In the genomic region with DNA sequence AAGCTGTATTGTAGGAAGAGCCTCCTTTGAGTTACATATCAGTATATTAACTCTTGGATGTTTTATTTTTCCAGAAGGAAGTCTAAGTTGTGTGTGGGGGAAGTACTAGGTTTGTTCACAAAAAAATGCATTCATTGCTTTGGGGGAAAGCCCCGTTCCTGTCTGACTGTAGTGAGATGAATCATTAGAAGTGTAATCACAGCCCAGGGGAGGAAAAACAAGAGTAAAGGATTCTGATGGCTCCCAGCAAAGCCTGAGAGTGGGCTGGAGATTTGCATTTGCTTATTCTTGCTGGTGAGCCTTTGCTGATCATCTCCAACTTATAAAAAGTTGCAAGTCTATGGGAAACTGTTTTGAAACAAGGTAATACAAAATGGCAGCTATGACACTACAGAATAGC, we compare ENCODE assay signal across 12 cellular contexts.
DNase-seq lines count a peak whose midpoint lies in the region; ATAC-seq, FAIRE-seq and TF ChIP-seq lines count a peak whose summit lies in the region.
"Had no signal": no experiment of that assay in that cellular context is flagged by ENCODE, and none has a peak within 500 bp of the region (broad histone marks: within the 10 kb centered on the region; RNA-seq: fewer than 3 reads in every experiment).

No MANE protein-coding gene starts in this region.

- no peak overlapping the region for H2BK15ac ChIP-seq in neuronal stem cell (ENCODE audit: low read length)

- H4K8ac ChIP-seq in neuronal stem cell (ENCODE audit: low read depth, low read length): no peak overlapping the region

- DNase-seq in GM12891 (ENCODE audit: insufficient read length, low spot score): no peak
- peak in 1 of 2 donors; percentile 45 for DNase-seq in activated naive CD4-positive, alpha-beta T cell treated with anti-CD3 and anti-CD28 coated beads, Interleukin-2, amount 50 U/mL, for 72 hours (ENCODE audit: low spot score in 2 of 2)
- no peak for DNase-seq in neuronal stem cell (ENCODE audit: low spot score)
- DNase-seq in HepG2 (ENCODE audit: low spot score): no peak
- no peak for DNase-seq in effector CD4-positive, alpha-beta T cell
- DNase-seq: COR-L47, HCEC 1CT, islet precursor cell, uterus had no signal

- H4K20me1 ChIP-seq in HepG2 (ENCODE audit: insufficient read depth, low read length): no peaks in the 10 kb centered on the region

- H2AK5ac ChIP-seq in neuronal stem cell (ENCODE audit: low read depth, low read length): no peak overlapping the region

- no peaks in the 10 kb centered on the region for H3K36me3 ChIP-seq in neuronal stem cell (replicated peaks in 1 of 2; ENCODE audit: control insufficient read depth in 2 of 2, insufficient read depth in 2 of 2, low read length in 2 of 2)
- no peaks in the 10 kb centered on the region for H3K36me3 ChIP-seq in HepG2 (replicated peaks in 1 of 2; ENCODE audit: control insufficient read depth in 1 of 2, insufficient read depth in 2 of 2, low read length in 2 of 2)
- H3K36me3 ChIP-seq: uterus had no signal

- H3K9ac ChIP-seq in neuronal stem cell (ENCODE audit: low read depth, low read length, poor library complexity) (no peak overlapping the region), HepG2 (ENCODE audit: insufficient read depth, low read depth, low read length) (no peak overlapping the region)

- no peaks in the 10 kb centered on the region for H3K27me3 ChIP-seq in neuronal stem cell (ENCODE audit: control insufficient read depth in 3 of 3, insufficient read depth in 3 of 3, low read depth in 1 of 3, low read length in 3 of 3)
- H3K27me3 ChIP-seq in HepG2 (ENCODE audit: control insufficient read depth in 1 of 2, insufficient read depth in 2 of 2, low read length in 2 of 2): peaks cover 1 to 10% of the 10 kb centered on the region in 2 experiments; a peak in 3 of 5 replicates
- H3K27me3 ChIP-seq: uterus had no signal

- H3K18ac ChIP-seq in neuronal stem cell (ENCODE audit: low read length): no peak overlapping the region

- no peaks in the 10 kb centered on the region for H3K9me3 ChIP-seq in neuronal stem cell (replicated peaks in 1 of 2; ENCODE audit: control insufficient read depth in 2 of 2, insufficient read depth in 1 of 2, low read depth in 1 of 2, low read length in 2 of 2)
- peaks cover 7% of the 10 kb centered on the region; the same call in 1 of the 2 replicates for H3K9me3 ChIP-seq in HepG2 (ENCODE audit: low read length)
- H3K9me3 ChIP-seq: uterus had no signal

- intact Hi-C loops in HepG2 (cut with micrococcal nuclease; ENCODE audit: unreplicated experiment): no loop called here

- H3K9me3 Mint-ChIP-seq in activated naive CD4-positive, alpha-beta T cell treated with anti-CD3 and anti-CD28 coated beads, Interleukin-2, amount 50 U/mL, for 72 hours: no peaks in the 10 kb centered on the region

- no peak overlapping the region for H2BK120ac ChIP-seq in neuronal stem cell (ENCODE audit: low read depth, low read length)

- TF ChIP-seq POLR2A in GM12891 (IDR thresholded peaks at IDR 0.05; ENCODE audit: low read depth, low read length) (no peak), HepG2 (IDR thresholded peaks at IDR 0.05; ENCODE audit: insufficient read depth in 1 of 2, low read depth in 2 of 2, low read length in 2 of 2) (no peak)

- no peak overlapping the region for H4K91ac ChIP-seq in neuronal stem cell (ENCODE audit: low read depth, low read length, poor library complexity)

- WGBS in neuronal stem cell (ENCODE audit: extremely low coverage in 2 of 2, insufficient read length in 2 of 2, insufficient replicate concordance in 1 of 2), 2 donors: no CpG with 5 or more reads among the region's 1 CpG
- 3% methylated on average over 1 of the region's 1 CpG for WGBS in HepG2 (ENCODE audit: low lambda C conversion rate)

- no peak overlapping the region for H3K27ac ChIP-seq in neuronal stem cell (replicated peaks; ENCODE audit: low read length)
- H3K27ac ChIP-seq in HepG2 (ENCODE audit: extremely low read length, insufficient read depth, low read length): no peak overlapping the region
- H3K27ac ChIP-seq: uterus had no signal

- H3K14ac ChIP-seq in neuronal stem cell (ENCODE audit: low read length): no peak overlapping the region

- H2AFZ ChIP-seq in neuronal stem cell (ENCODE audit: low read length) (peak overlapping the region; percentile 6), HepG2 (ENCODE audit: low read length) (no peak overlapping the region)

- no peak overlapping the region for H3K23ac ChIP-seq in neuronal stem cell (ENCODE audit: low read depth, low read length, poor library complexity)

- no peak for TF ChIP-seq CTCF in HepG2 (CRISPR knock-in tag; IDR thresholded peaks at IDR 0.05)

- H2BK5ac ChIP-seq in neuronal stem cell (ENCODE audit: low read length): no peak overlapping the region

- H3K4ac ChIP-seq in neuronal stem cell (ENCODE audit: low read length): no peak overlapping the region

- no peak overlapping the region for H3K4me2 ChIP-seq in neuronal stem cell (ENCODE audit: insufficient read depth, low read length, poor library complexity, severe bottlenecking)
- no peak overlapping the region for H3K4me2 ChIP-seq in HepG2 (ENCODE audit: low read depth, low read length)

- BruUV-seq in HepG2 (replicated peaks; lab: Mats Ljungman, UMichigan): no TSS peak

- no peak overlapping the region for H2BK12ac ChIP-seq in neuronal stem cell (ENCODE audit: low read length)

- in situ Hi-C loops in HepG2 (cut with HindIII; ENCODE audit: extremely low pct_ligation_motif_present, low pct_unique_long_range_greater_than_20kb): no loop called here

- TF ChIP-seq EP300 in HepG2 (IDR thresholded peaks at IDR 0.05; ENCODE audit: low read depth in 2 of 2, low read length in 2 of 2) (no peak), HepG2 (CRISPR knock-in tag; IDR thresholded peaks at IDR 0.05; ENCODE audit: borderline replicate concordance) (no peak)

- H3K4me3 ChIP-seq in neuronal stem cell (ENCODE audit: low read length in 2 of 2) (no peak overlapping the region), HepG2 (replicated peaks in 1 of 3; ENCODE audit: insufficient read depth in 1 of 3, low read depth in 2 of 3, low read length in 3 of 3) (no peak overlapping the region)
- H3K4me3 ChIP-seq: uterus had no signal

- peaks cover 0 to 13% of the 10 kb centered on the region in 2 donors for H3K36me3 Mint-ChIP-seq in activated naive CD4-positive, alpha-beta T cell treated with anti-CD3 and anti-CD28 coated beads, Interleukin-2, amount 50 U/mL, for 72 hours

- H3K79me1 ChIP-seq in neuronal stem cell (ENCODE audit: low read depth, low read length): no peaks in the 10 kb centered on the region

- ATAC-seq in HG02852 (IDR thresholded peaks at IDR 0.05; ENCODE audit: unreplicated experiment) (peak; percentile 60), HG03159 (IDR thresholded peaks at IDR 0.05; ENCODE audit: unreplicated experiment) (no peak), HepG2 (no peak), GM21825 (IDR thresholded peaks at IDR 0.05; ENCODE audit: unreplicated experiment) (no peak)
- ATAC-seq in activated naive CD4-positive, alpha-beta T cell treated with anti-CD3 and anti-CD28 coated beads, Interleukin-2, amount 50 U/mL, for 72 hours: peak; percentile 82 to 88

- peak overlapping the region; percentile 90 to 98 for H3K27ac Mint-ChIP-seq in activated naive CD4-positive, alpha-beta T cell treated with anti-CD3 and anti-CD28 coated beads, Interleukin-2, amount 50 U/mL, for 72 hours

- FAIRE-seq in GM12891 (lab: Jason Lieb, UNC) (no peak), HepG2 (lab: Jason Lieb, UNC) (no peak)

- peaks cover 5 to 28% of the 10 kb centered on the region in 2 donors for H3K4me1 ChIP-seq in neuronal stem cell (ENCODE audit: control insufficient read depth in 2 of 2, insufficient read depth in 1 of 2, low read depth in 1 of 2, low read length in 2 of 2)
- peaks cover 3% of the 10 kb centered on the region for H3K4me1 ChIP-seq in HepG2 (ENCODE audit: insufficient read depth, low read length)
- H3K4me1 ChIP-seq: uterus had no signal

- POLR2A ChIA-PET in HepG2 (lab: Yijun Ruan, JAX): no interaction called here

- no peak for TF ChIP-seq RAD21 in HepG2 (CRISPR knock-in tag; IDR thresholded peaks at IDR 0.05)

- no peaks in the 10 kb centered on the region for H3K79me2 ChIP-seq in HepG2 (ENCODE audit: insufficient read depth, low read length)

- CTCF ChIA-PET in HepG2 (lab: Yijun Ruan, JAX; ENCODE audit: low intra/inter-chr PET ratio, low total read pairs): no interaction called here

TF ChIP-seq in GM12891, 5 proteins besides CTCF, POLR2A, EP300 and RAD21:
- no peak for TF ChIP-seq TAF1 (IDR thresholded peaks at IDR 0.05; ENCODE audit: low read depth, low read length)
- TF ChIP-seq POLR2AphosphoS5 (IDR thresholded peaks at IDR 0.05; ENCODE audit: low read depth, low read length): no peak
- TF ChIP-seq SPI1 (IDR thresholded peaks at IDR 0.05; ENCODE audit: low read depth, low read length): no peak
- TF ChIP-seq PAX5 (IDR thresholded peaks at IDR 0.05; ENCODE audit: insufficient read depth, low read length, severe bottlenecking): no peak
- TF ChIP-seq POU2F2 (IDR thresholded peaks at IDR 0.05; ENCODE audit: low read depth, low read length): peak; percentile 64; the same call in 1 of the 2 replicates

TF ChIP-seq in HepG2, 621 proteins besides CTCF, POLR2A, EP300 and RAD21 (continues in another document):
- TF ChIP-seq, protein P1, sequence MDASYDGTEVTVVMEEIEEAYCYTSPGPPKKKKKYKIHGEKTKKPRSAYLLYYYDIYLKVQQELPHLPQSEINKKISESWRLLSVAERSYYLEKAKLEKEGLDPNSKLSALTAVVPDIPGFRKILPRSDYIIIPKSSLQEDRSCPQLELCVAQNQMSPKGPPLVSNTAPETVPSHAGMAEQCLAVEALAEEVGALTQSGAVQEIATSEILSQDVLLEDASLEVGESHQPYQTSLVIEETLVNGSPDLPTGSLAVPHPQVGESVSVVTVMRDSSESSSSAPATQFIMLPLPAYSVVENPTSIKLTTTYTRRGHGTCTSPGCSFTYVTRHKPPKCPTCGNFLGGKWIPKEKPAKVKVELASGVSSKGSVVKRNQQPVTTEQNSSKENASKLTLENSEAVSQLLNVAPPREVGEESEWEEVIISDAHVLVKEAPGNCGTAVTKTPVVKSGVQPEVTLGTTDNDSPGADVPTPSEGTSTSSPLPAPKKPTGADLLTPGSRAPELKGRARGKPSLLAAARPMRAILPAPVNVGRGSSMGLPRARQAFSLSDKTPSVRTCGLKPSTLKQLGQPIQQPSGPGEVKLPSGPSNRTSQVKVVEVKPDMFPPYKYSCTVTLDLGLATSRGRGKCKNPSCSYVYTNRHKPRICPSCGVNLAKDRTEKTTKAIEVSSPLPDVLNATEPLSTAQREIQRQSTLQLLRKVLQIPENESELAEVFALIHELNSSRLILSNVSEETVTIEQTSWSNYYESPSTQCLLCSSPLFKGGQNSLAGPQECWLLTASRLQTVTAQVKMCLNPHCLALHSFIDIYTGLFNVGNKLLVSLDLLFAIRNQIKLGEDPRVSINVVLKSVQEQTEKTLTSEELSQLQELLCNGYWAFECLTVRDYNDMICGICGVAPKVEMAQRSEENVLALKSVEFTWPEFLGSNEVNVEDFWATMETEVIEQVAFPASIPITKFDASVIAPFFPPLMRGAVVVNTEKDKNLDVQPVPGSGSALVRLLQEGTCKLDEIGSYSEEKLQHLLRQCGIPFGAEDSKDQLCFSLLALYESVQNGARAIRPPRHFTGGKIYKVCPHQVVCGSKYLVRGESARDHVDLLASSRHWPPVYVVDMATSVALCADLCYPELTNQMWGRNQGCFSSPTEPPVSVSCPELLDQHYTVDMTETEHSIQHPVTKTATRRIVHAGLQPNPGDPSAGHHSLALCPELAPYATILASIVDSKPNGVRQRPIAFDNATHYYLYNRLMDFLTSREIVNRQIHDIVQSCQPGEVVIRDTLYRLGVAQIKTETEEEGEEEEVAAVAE (CRISPR knock-in tag; IDR thresholded peaks at IDR 0.05; ENCODE audit: borderline replicate concordance): no peak

Comparison
In these comparisons a context has a peak if more than half of its experiments do, and no peak if none do; other contexts are left out.
1. ATAC-seq: peak in HG02852 (single experiment) and activated naive CD4-positive, alpha-beta T cell treated with anti-CD3 and anti-CD28 coated beads, Interleukin-2, amount 50 U/mL, for 72 hours (2 of 2); none in HG03159 (single experiment), HepG2 (single experiment) and GM21825 (single experiment).